ENCODE assay signal across 1 cellular context in genomic region chr11:64905516-64906313, GRCh38.
TF ChIP-seq lines count a peak whose summit lies in the region.

No MANE protein-coding gene starts in this region.

TF ChIP-seq in WTC11, 78 proteins besides CTCF, POLR2A, EP300 and RAD21 (continued from another document):
- no peak for TF ChIP-seq STAT6 (CRISPR knock-in tag; conservative IDR thresholded peaks at IDR 0.05; ENCODE audit: low read depth)
- no peak for TF ChIP-seq HMGA2 (CRISPR knock-in tag; IDR thresholded peaks at IDR 0.05)
- no peak for TF ChIP-seq ZNF232 (CRISPR knock-in tag; IDR thresholded peaks at IDR 0.05)
- TF ChIP-seq ZNF425 (CRISPR knock-in tag; conservative IDR thresholded peaks at IDR 0.05) = no peak
- TF ChIP-seq GTF2I (CRISPR knock-in tag; conservative IDR thresholded peaks at IDR 0.05) = no peak
- TF ChIP-seq SMAD4 (CRISPR knock-in tag; IDR thresholded peaks at IDR 0.05) = no peak
- no peak for TF ChIP-seq FOXJ3 (CRISPR knock-in tag; IDR thresholded peaks at IDR 0.05; ENCODE audit: borderline replicate concordance)
- no peak for TF ChIP-seq ZNF512 (CRISPR knock-in tag; IDR thresholded peaks at IDR 0.05; ENCODE audit: borderline replicate concordance)
- TF ChIP-seq FOXP4 (CRISPR knock-in tag; IDR thresholded peaks at IDR 0.05) = no peak
- TF ChIP-seq MYBL2 (CRISPR knock-in tag; IDR thresholded peaks at IDR 0.05) = no peak
- TF ChIP-seq SMAD3 (CRISPR knock-in tag; IDR thresholded peaks at IDR 0.05; ENCODE audit: borderline replicate concordance) = no peak
- TF ChIP-seq ATF6 (CRISPR knock-in tag; IDR thresholded peaks at IDR 0.05) = no peak
